In genomic region chr9:81634915-81635516, GRCh38 we compare ENCODE assay signal across 24 cellular contexts. TPM values are rescaled to one million over a fixed set of nuclear protein-coding genes. Genes with fewer than 3 reads are reported as not detected.
DNase-seq lines count a peak whose midpoint lies in the region; ATAC-seq and TF ChIP-seq lines count a peak whose summit lies in the region.
"Had no signal": no experiment of that assay in that cellular context is flagged by ENCODE, and none has a peak within 500 bp of the region (broad histone marks: within the 10 kb centered on the region; RNA-seq: fewer than 3 reads in every experiment).

No MANE protein-coding gene starts in this region.

- H3K4me3 Mint-ChIP-seq in neural crest cell, result no peak overlapping the region
- H3K4me3 Mint-ChIP-seq: activated naive CD8-positive, alpha-beta T cell treated with anti-CD3 and anti-CD28 coated beads, Interleukin-2, amount 10 ng/mL, durations not matched to agents 7 days and 5 days; CD8-positive, alpha-beta T cell; stimulated activated naive CD8-positive, alpha-beta T cell treated with anti-CD3 and anti-CD28 coated beads, Interleukin-15, Interleukin-2, amounts not matched to agents 100 ng/mL and 50 ng/mL, for 24 hours; T-helper 17 cell had no signal

- peak overlapping the region; percentile 73 for H3K27ac Mint-ChIP-seq in neural crest cell (ENCODE audit: unreplicated experiment)
- H3K27ac Mint-ChIP-seq: activated naive CD8-positive, alpha-beta T cell treated with anti-CD3 and anti-CD28 coated beads, Interleukin-2, amount 10 ng/mL, durations not matched to agents 7 days and 5 days; CD8-positive, alpha-beta T cell; stimulated activated naive CD8-positive, alpha-beta T cell treated with anti-CD3 and anti-CD28 coated beads, Interleukin-15, Interleukin-2, amounts not matched to agents 100 ng/mL and 50 ng/mL, for 24 hours; T-helper 17 cell had no signal

- H3K36me3 Mint-ChIP-seq in neural crest cell (ENCODE audit: low read depth), result peaks cover 5% of the 10 kb centered on the region
- H3K36me3 Mint-ChIP-seq: activated naive CD8-positive, alpha-beta T cell treated with anti-CD3 and anti-CD28 coated beads, Interleukin-2, amount 10 ng/mL, durations not matched to agents 7 days and 5 days; CD8-positive, alpha-beta T cell had no signal

- peaks cover 11% of the 10 kb centered on the region for H3K27me3 Mint-ChIP-seq in neural crest cell (ENCODE audit: low read depth)
- H3K27me3 Mint-ChIP-seq: activated naive CD8-positive, alpha-beta T cell treated with anti-CD3 and anti-CD28 coated beads, Interleukin-2, amount 10 ng/mL, durations not matched to agents 7 days and 5 days; stimulated activated naive CD8-positive, alpha-beta T cell treated with anti-CD3 and anti-CD28 coated beads, Interleukin-15, Interleukin-2, amounts not matched to agents 100 ng/mL and 50 ng/mL, for 24 hours; T-helper 17 cell had no signal

- TF ChIP-seq CTCF in neural crest cell (conservative IDR thresholded peaks at IDR 0.05), result no peak

- H3K4me1 Mint-ChIP-seq in neural crest cell, result peaks cover 26% of the 10 kb centered on the region
- H3K4me1 Mint-ChIP-seq: activated naive CD8-positive, alpha-beta T cell treated with anti-CD3 and anti-CD28 coated beads, Interleukin-2, amount 10 ng/mL, durations not matched to agents 7 days and 5 days; T-helper 17 cell had no signal

- H3K9me3 Mint-ChIP-seq in neural crest cell, result no peaks in the 10 kb centered on the region
- H3K9me3 Mint-ChIP-seq: activated naive CD8-positive, alpha-beta T cell treated with anti-CD3 and anti-CD28 coated beads, Interleukin-2, amount 10 ng/mL, durations not matched to agents 7 days and 5 days; CD8-positive, alpha-beta T cell; stimulated activated naive CD8-positive, alpha-beta T cell treated with anti-CD3 and anti-CD28 coated beads, Interleukin-15, Interleukin-2, amounts not matched to agents 100 ng/mL and 50 ng/mL, for 24 hours had no signal

- ATAC-seq in SK-N-SH treated with all-trans-retinoic acid at 6 μM for 48 hours (peak; percentile 52), GM21717 (IDR thresholded peaks at IDR 0.05; ENCODE audit: unreplicated experiment) (no peak)
- ATAC-seq: CD8-positive, alpha-beta T cell; HCT116; T-helper 17 cell had no signal

- DNase-seq in EL (peak; percentile 61), fibroblast of the conjunctiva (ENCODE audit: low read depth) (peak; percentile 8), neural crest cell (ENCODE audit: low read depth, low spot score) (no peak), CD1c-positive myeloid dendritic cell (ENCODE audit: extremely low spot score) (no peak), DMS153 (lab: John Stamatoyannopoulos, UW) (no peak), activated gamma-delta T cell (lab: John Stamatoyannopoulos, UW) (no peak)
- DNase-seq: activated naive CD8-positive, alpha-beta T cell treated with anti-CD3 and anti-CD28 coated beads, Interleukin-2, amount 10 ng/mL, durations not matched to agents 7 days and 5 days; CD8-positive, alpha-beta T cell; DMS79 treated with DMSO at 0.1 percent for 48 hours; hippocampal formation; KBM-7; kidney; NCI-H2029 treated with DMSO at 0.1 percent for 48 hours; NCI-H774; OCI-M1; SHP77; stimulated activated CD4-positive, alpha-beta T cell treated with anti-CD3 and anti-CD28 coated beads, Interleukin-1b, Interleukin-23, amount 100 ng/mL, for 48 hours; T-helper 17 cell; uterus had no signal

TF ChIP-seq in SK-N-SH treated with all-trans-retinoic acid at 6 μM for 48 hours, 23 proteins besides CTCF, POLR2A, EP300 and RAD21:
- TF ChIP-seq ISL1 (CRISPR knock-in tag; IDR thresholded peaks at IDR 0.05) (peak; percentile 49), ZNF8 (CRISPR knock-in tag; IDR thresholded peaks at IDR 0.05) (no peak)
TF ChIP-seq in SK-N-SH treated with all-trans-retinoic acid at 6 μM for 48 hours: peak in this region for 1.

RNA-seq across cellular contexts. Expression of gene TLE1, which starts 54.3 kb away (rescaled TPM):
- total RNA-seq in neural crest cell, result 40.5 and 42.5 TPM in 2 replicates
- total RNA-seq: activated CD8-positive, alpha-beta memory T cell treated with anti-CD3 and anti-CD28 coated beads for 36 hours had no signal

Comparison
In these comparisons a context has a peak if more than half of its experiments do, and no peak if none do; other contexts are left out.
1. DNase-seq: peak in EL (single experiment) and fibroblast of the conjunctiva (single experiment); none in neural crest cell (single experiment), CD1c-positive myeloid dendritic cell (single experiment), DMS153 (single experiment) and activated gamma-delta T cell (single experiment).